ENCODE assay signal across 21 cellular contexts in genomic region chr13:59527500-59527899, GRCh38.
"Had no signal": no experiment of that assay in that cellular context is flagged by ENCODE, and none has a peak within 500 bp of the region (broad histone marks: within the 10 kb centered on the region; RNA-seq: fewer than 3 reads in every experiment).

No MANE protein-coding gene starts in this region.

- H3K4me3 ChIP-seq: coronary artery, heart left ventricle, ovary, prostate gland, transverse colon, vagina had no signal

- H3K9me3 ChIP-seq: heart left ventricle, neutrophil, ovary, prostate gland, transverse colon, vagina had no signal

- H3K27me3 ChIP-seq: heart left ventricle, neutrophil, ovary, transverse colon, vagina had no signal

- H3K4me1 ChIP-seq: prostate gland, vagina had no signal

- DNase-seq: activated CD4-positive, alpha-beta memory T cell treated with anti-CD3 and anti-CD28 coated beads for 36 hours; activated CD4-positive, alpha-beta T cell treated with anti-CD3 and anti-CD28 coated beads for 48 hours; activated effector memory CD4-positive, alpha-beta T cell treated with Interleukin-2 at 50 U/mL for 16 hours; activated naive CD4-positive, alpha-beta T cell treated with anti-CD3 and anti-CD28 coated beads for 36 hours; activated naive CD8-positive, alpha-beta T cell treated with anti-CD3 and anti-CD28 coated beads, Interleukin-2, amount 10 ng/mL, durations not matched to agents 7 days and 5 days; activated T-cell treated with anti-CD3 and anti-CD28 coated beads, Interleukin-2, amount 50 U/mL, for 72 hours; amniotic stem cell; cerebellar nuclear complex; endodermal cell; heart left ventricle; left ventricle myocardium superior; mammary epithelial cell; ovary; stimulated activated CD4-positive, alpha-beta T cell treated with anti-CD3 and anti-CD28 coated beads, Interleukin-2, amount 100 ng/mL, for 48 hours; stimulated activated CD8-positive, alpha-beta memory T cell treated with anti-CD3 and anti-CD28 coated beads, Interleukin-4, amount 100 ng/mL, for 48 hours; stimulated activated naive B cell treated with anti-CD40 and anti-IgM and Interleukin-4, amounts not matched to agents 10 μg/mL and 1 μg/mL and 100 μg/mL, for 72 hours; transverse colon had no signal

- H3K36me3 ChIP-seq: heart left ventricle, neutrophil, ovary, prostate gland, transverse colon, vagina had no signal

- H3K27ac ChIP-seq: coronary artery, heart left ventricle, neutrophil, ovary, prostate gland, transverse colon, vagina had no signal
